11 cellular contexts compared by ENCODE assay signal in the genomic region with DNA sequence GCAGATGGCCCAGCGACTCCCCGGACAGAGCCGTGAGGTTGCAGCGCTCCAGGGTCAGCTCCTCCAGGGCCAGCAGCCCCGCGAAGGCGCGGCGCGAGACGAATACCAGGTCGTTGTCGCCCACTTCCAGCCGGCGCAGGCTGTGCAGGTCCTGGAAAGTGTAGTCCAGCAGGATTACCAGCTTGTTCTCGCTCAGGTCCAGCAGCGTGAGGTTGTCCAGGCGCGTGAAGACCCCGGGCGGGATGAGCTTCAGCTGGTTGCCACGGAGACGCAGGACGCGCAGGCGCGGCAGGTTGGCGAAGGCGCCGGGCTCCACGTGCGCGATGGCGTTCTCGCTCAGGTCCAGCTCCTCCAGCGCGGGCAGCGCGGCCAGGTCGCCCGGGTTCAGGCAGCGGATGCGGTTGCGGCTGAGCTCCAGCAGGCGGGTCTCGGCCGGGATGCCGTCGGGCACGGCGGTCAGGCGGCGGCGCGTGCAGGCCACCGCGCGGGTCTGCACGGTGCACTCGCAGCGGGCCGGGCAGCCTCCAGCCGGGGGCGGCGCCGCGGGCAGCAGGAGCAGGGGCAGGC. TPM values are rescaled to one million over a fixed set of nuclear protein-coding genes. Genes with fewer than 3 reads are reported as not detected.
DNase-seq lines count a peak whose midpoint lies in the region; ATAC-seq, FAIRE-seq and TF ChIP-seq lines count a peak whose summit lies in the region.
"Had no signal": no experiment of that assay in that cellular context is flagged by ENCODE, and none has a peak within 500 bp of the region (broad histone marks: within the 10 kb centered on the region; RNA-seq: fewer than 3 reads in every experiment).

No MANE protein-coding gene starts in this region.

- TF ChIP-seq POLR2A in HepG2 (IDR thresholded peaks at IDR 0.05; ENCODE audit: insufficient read depth in 1 of 2, low read depth in 2 of 2, low read length in 2 of 2) (no peak), tibial nerve (IDR thresholded peaks at IDR 0.05) (no peak)

- ATAC-seq in HepG2 = peak; percentile 62
- ATAC-seq in activated CD4-positive, CD25-positive, alpha-beta regulatory T cell treated with anti-CD3 and anti-CD28 coated beads, Interleukin-2, amount 50 U/mL, for 24 hours = no peak

- H3K4me1 ChIP-seq in HepG2 (ENCODE audit: insufficient read depth, low read length) (peaks cover 46% of the 10 kb centered on the region), tibial nerve (peaks cover 0 to 43% (median 17%) of the 10 kb centered on the region in 4 donors)

- H4K20me1 ChIP-seq in HepG2 (ENCODE audit: insufficient read depth, low read length) = no peaks in the 10 kb centered on the region; the same call in 1 of the 2 replicates

- H3K27me3 ChIP-seq in HepG2 (ENCODE audit: control insufficient read depth in 1 of 2, insufficient read depth in 2 of 2, low read length in 2 of 2) (peaks cover 35 to 97% of the 10 kb centered on the region in 2 experiments), tibial nerve (peaks cover 0 to 58% of the 10 kb centered on the region in 2 donors)

- peak; percentile 60; the same call in 1 of the 2 replicates for TF ChIP-seq RAD21 in HepG2 (CRISPR knock-in tag; IDR thresholded peaks at IDR 0.05)

- H3K4me2 ChIP-seq in HepG2 (ENCODE audit: low read depth, low read length) = peak overlapping the region; percentile 66

- DNase-seq in activated naive CD4-positive, alpha-beta T cell treated with anti-CD3 and anti-CD28 coated beads for 36 hours = no peak
- no peak for DNase-seq in activated CD4-positive, alpha-beta memory T cell treated with anti-CD3 and anti-CD28 coated beads, Interleukin-2, amount 10 ng/mL, durations not matched to agents 7 days and 5 days
- no peak for DNase-seq in HepG2 (ENCODE audit: low spot score)
- no peak for DNase-seq in tibial nerve (ENCODE audit: low spot score in 2 of 2)
- DNase-seq in AG08395 (ENCODE audit: low spot score) = no peak
- DNase-seq in G401 (ENCODE audit: low spot score) = no peak
- DNase-seq: activated naive CD4-positive, alpha-beta T cell treated with Interleukin-2 at 50 U/mL for 16 hours; NK-92 treated with Interleukin-12 subunit alpha and Interleukin-12 subunit beta, amount 100 ng/mL, for 24 hours had no signal

- H3K79me2 ChIP-seq in HepG2 (ENCODE audit: insufficient read depth, low read length) = no peaks in the 10 kb centered on the region

- H3K9ac ChIP-seq in HepG2 (ENCODE audit: insufficient read depth, low read depth, low read length) = no peak overlapping the region

- TF ChIP-seq EP300 in HepG2 (IDR thresholded peaks at IDR 0.05; ENCODE audit: low read depth in 2 of 2, low read length in 2 of 2) (no peak), HepG2 (CRISPR knock-in tag; IDR thresholded peaks at IDR 0.05; ENCODE audit: borderline replicate concordance) (no peak), tibial nerve (IDR thresholded peaks at IDR 0.05) (no peak)

- WGBS in HepG2 (ENCODE audit: low lambda C conversion rate) = no CpG with 5 or more reads among the region's 67 CpGs
- WGBS in tibial nerve, 2 donors = 4% methylated on average over 45 of the region's 67 CpGs; no CpG with 5 or more reads in 1 of the 2 donors

- H3K9me3 Mint-ChIP-seq in activated naive CD4-positive, alpha-beta T cell treated with anti-CD3 and anti-CD28 coated beads, Interleukin-2, amount 50 U/mL, for 24 hours = no peaks in the 10 kb centered on the region
- H3K9me3 Mint-ChIP-seq in activated naive CD4-positive, alpha-beta T cell treated with anti-CD3 and anti-CD28 coated beads for 36 hours = no peaks in the 10 kb centered on the region
- no peaks in the 10 kb centered on the region for H3K9me3 Mint-ChIP-seq in activated CD4-positive, alpha-beta memory T cell treated with anti-CD3 and anti-CD28 coated beads, Interleukin-2, amount 10 ng/mL, durations not matched to agents 7 days and 5 days

- H3K27me3 Mint-ChIP-seq in activated naive CD4-positive, alpha-beta T cell treated with anti-CD3 and anti-CD28 coated beads, Interleukin-2, amount 50 U/mL, for 24 hours = no peaks in the 10 kb centered on the region
- peaks cover 5% of the 10 kb centered on the region for H3K27me3 Mint-ChIP-seq in activated naive CD4-positive, alpha-beta T cell treated with anti-CD3 and anti-CD28 coated beads for 36 hours (ENCODE audit: low read depth)
- peaks cover 4% of the 10 kb centered on the region for H3K27me3 Mint-ChIP-seq in activated CD4-positive, alpha-beta memory T cell treated with anti-CD3 and anti-CD28 coated beads, Interleukin-2, amount 10 ng/mL, durations not matched to agents 7 days and 5 days

- H3K9me3 ChIP-seq in HepG2 (ENCODE audit: low read length) (no peaks in the 10 kb centered on the region), tibial nerve (no peaks in the 10 kb centered on the region)

- no TSS peak for BruUV-seq in HepG2 (replicated peaks; lab: Mats Ljungman, UMichigan)

- H3K27ac ChIP-seq in HepG2 (ENCODE audit: extremely low read length, insufficient read depth, low read length) (no peak overlapping the region), tibial nerve (peak overlapping the region in 1 of 4 donors; percentile 82)

- TF ChIP-seq CTCF in HepG2 (CRISPR knock-in tag; IDR thresholded peaks at IDR 0.05) (no peak), tibial nerve (IDR thresholded peaks at IDR 0.05) (no peak)

- peaks cover 32% of the 10 kb centered on the region for H3K4me1 Mint-ChIP-seq in activated naive CD4-positive, alpha-beta T cell treated with anti-CD3 and anti-CD28 coated beads, Interleukin-2, amount 50 U/mL, for 24 hours
- peaks cover 27% of the 10 kb centered on the region for H3K4me1 Mint-ChIP-seq in activated naive CD4-positive, alpha-beta T cell treated with anti-CD3 and anti-CD28 coated beads for 36 hours (ENCODE audit: low read depth)
- H3K4me1 Mint-ChIP-seq in activated CD4-positive, alpha-beta memory T cell treated with anti-CD3 and anti-CD28 coated beads, Interleukin-2, amount 10 ng/mL, durations not matched to agents 7 days and 5 days = peaks cover 31% of the 10 kb centered on the region

- peak overlapping the region in 1 of 3 experiments; percentile 52; a peak in 3 of 6 replicates for H3K4me3 ChIP-seq in HepG2 (replicated peaks in 1 of 3; ENCODE audit: insufficient read depth in 1 of 3, low read depth in 2 of 3, low read length in 3 of 3)
- peak overlapping the region in 3 of 4 donors; percentile 10 to 55 (median 52) for H3K4me3 ChIP-seq in tibial nerve

- peaks cover 3% of the 10 kb centered on the region for H3K36me3 Mint-ChIP-seq in activated naive CD4-positive, alpha-beta T cell treated with anti-CD3 and anti-CD28 coated beads, Interleukin-2, amount 50 U/mL, for 24 hours
- H3K36me3 Mint-ChIP-seq in activated naive CD4-positive, alpha-beta T cell treated with anti-CD3 and anti-CD28 coated beads for 36 hours (ENCODE audit: low read depth) = peaks cover 2% of the 10 kb centered on the region
- peaks cover 14% of the 10 kb centered on the region for H3K36me3 Mint-ChIP-seq in activated CD4-positive, alpha-beta memory T cell treated with anti-CD3 and anti-CD28 coated beads, Interleukin-2, amount 10 ng/mL, durations not matched to agents 7 days and 5 days (ENCODE audit: low read depth)

- peak overlapping the region; percentile 81 for H3K4me3 Mint-ChIP-seq in activated naive CD4-positive, alpha-beta T cell treated with anti-CD3 and anti-CD28 coated beads, Interleukin-2, amount 50 U/mL, for 24 hours
- H3K4me3 Mint-ChIP-seq in activated naive CD4-positive, alpha-beta T cell treated with anti-CD3 and anti-CD28 coated beads for 36 hours = no peak overlapping the region
- peak overlapping the region; percentile 71 for H3K4me3 Mint-ChIP-seq in activated CD4-positive, alpha-beta memory T cell treated with anti-CD3 and anti-CD28 coated beads, Interleukin-2, amount 10 ng/mL, durations not matched to agents 7 days and 5 days

- FAIRE-seq in HepG2 (lab: Jason Lieb, UNC) = no peak

- in situ Hi-C loops in HepG2 (cut with HindIII; ENCODE audit: extremely low pct_ligation_motif_present, low pct_unique_long_range_greater_than_20kb) (no loop called here), G401 (cut with HindIII; ENCODE audit: low sequenced_read_pairs) (no loop called here)

- no peak overlapping the region for H2AFZ ChIP-seq in HepG2 (ENCODE audit: low read length)

- H3K36me3 ChIP-seq in HepG2 (replicated peaks in 1 of 2; ENCODE audit: control insufficient read depth in 1 of 2, insufficient read depth in 2 of 2, low read length in 2 of 2) (no peaks in the 10 kb centered on the region), tibial nerve (no peaks in the 10 kb centered on the region)

- H3K27ac Mint-ChIP-seq in activated naive CD4-positive, alpha-beta T cell treated with anti-CD3 and anti-CD28 coated beads, Interleukin-2, amount 50 U/mL, for 24 hours = no peak overlapping the region
- no peak overlapping the region for H3K27ac Mint-ChIP-seq in activated naive CD4-positive, alpha-beta T cell treated with anti-CD3 and anti-CD28 coated beads for 36 hours
- H3K27ac Mint-ChIP-seq in activated CD4-positive, alpha-beta memory T cell treated with anti-CD3 and anti-CD28 coated beads, Interleukin-2, amount 10 ng/mL, durations not matched to agents 7 days and 5 days = no peak overlapping the region

- POLR2A ChIA-PET in activated CD4-positive, alpha-beta memory T cell treated with anti-CD3 and anti-CD28 coated beads, Interleukin-2, amount 10 ng/mL, durations not matched to agents 7 days and 5 days (lab: Charles Lee) = interaction anchor here (1.3 to 2.3 kb wide), 3 partner anchors 14 to 36 kb away, joined by 3 to 14 read pairs (median 6); a partner anchor contains a TSS
- POLR2A ChIA-PET in HepG2 (lab: Yijun Ruan, JAX) = no interaction called here

- CTCF ChIA-PET in activated naive CD4-positive, alpha-beta T cell treated with anti-CD3 and anti-CD28 coated beads for 36 hours (lab: Charles Lee) = interaction anchor here (0.6 to 1.0 kb wide), 2 partner anchors 39 to 136 kb away, joined by 3 to 4 read pairs; no protein-coding TSS in a partner anchor
- CTCF ChIA-PET in activated CD4-positive, alpha-beta memory T cell treated with anti-CD3 and anti-CD28 coated beads, Interleukin-2, amount 10 ng/mL, durations not matched to agents 7 days and 5 days (lab: Charles Lee) = no interaction called here
- CTCF ChIA-PET in HepG2 (lab: Yijun Ruan, JAX; ENCODE audit: low intra/inter-chr PET ratio, low total read pairs) = no interaction called here

- intact Hi-C loops in activated naive CD4-positive, alpha-beta T cell treated with anti-CD3 and anti-CD28 coated beads for 36 hours (cut with micrococcal nuclease) = no loop called here
- intact Hi-C loops in HepG2 (cut with micrococcal nuclease; ENCODE audit: unreplicated experiment) = no loop called here

RNA-seq across cellular contexts. Expression of a gene that starts 9.3 kb away (rescaled TPM):
- not detected for total RNA-seq in activated naive CD4-positive, alpha-beta T cell treated with anti-CD3 and anti-CD28 coated beads for 36 hours
- under 1 TPM; 0.70 to 0.88 TPM for total RNA-seq in activated CD4-positive, alpha-beta memory T cell treated with anti-CD3 and anti-CD28 coated beads, Interleukin-2, amount 10 ng/mL, durations not matched to agents 7 days and 5 days
- total RNA-seq in HepG2 (2016; rRNA removed; fragmentation: Illumina TruSeq; extraction: Trizol) (not detected in 2 replicates), tibial nerve (1 to 10 TPM in 2 of 4 donors, under 1 TPM in 2; 0.42 to 4.2 (median 2.2) TPM)
- not detected in 2 replicates for total RNA-seq in HepG2 (2016; cell fraction: cytosol; rRNA removed; fragmentation: Illumina TruSeq; extraction: Trizol; ENCODE audit: low read depth)
- total RNA-seq in HepG2 (2016; cell fraction: insoluble cytoplasmic fraction; rRNA removed; fragmentation: Illumina TruSeq; extraction: Trizol) = not detected in 2 replicates
- not detected in 2 replicates for total RNA-seq in HepG2 (2016; cell fraction: membrane; rRNA removed; fragmentation: Illumina TruSeq; extraction: Trizol)
- total RNA-seq in HepG2 (2016; cell fraction: nucleus; rRNA removed; fragmentation: Illumina TruSeq; extraction: Trizol) = not detected in 2 replicates
- not detected in 2 replicates for polyA plus RNA-seq in HepG2 (2011; rRNA removed)
- polyA plus RNA-seq in HepG2 (2011; cell fraction: cytosol; rRNA removed) = not detected in 2 replicates
- polyA plus RNA-seq in HepG2 (2011; cell fraction: nucleus; rRNA removed) = not detected in 2 replicates
- polyA plus RNA-seq in HepG2 (2012) = not detected in 2 replicates
- polyA plus RNA-seq in HepG2 (2016; cell fraction: cytosol; fragmentation: Illumina TruSeq; extraction: Trizol; ENCODE audit: low read depth) = not detected in 2 replicates
- not detected in 2 replicates for polyA plus RNA-seq in HepG2 (2016; cell fraction: insoluble cytoplasmic fraction; fragmentation: Illumina TruSeq; extraction: Trizol; ENCODE audit: low read depth)
- not detected in 2 replicates for polyA plus RNA-seq in HepG2 (2016; cell fraction: membrane; fragmentation: Illumina TruSeq; extraction: Trizol; ENCODE audit: low read depth)
- polyA plus RNA-seq in HepG2 (2016; cell fraction: nucleus; fragmentation: Illumina TruSeq; extraction: Trizol; ENCODE audit: insufficient read depth, low read depth) = not detected in 2 replicates
- polyA minus RNA-seq in HepG2 (2011; rRNA and poly(A)+ RNA removed; ENCODE audit: low replicate concordance) = not detected in 2 replicates
- not detected in 2 replicates for polyA minus RNA-seq in HepG2 (2011; cell fraction: cytosol; rRNA and poly(A)+ RNA removed)
- not detected in 2 replicates for polyA minus RNA-seq in HepG2 (2011; cell fraction: nucleus; rRNA and poly(A)+ RNA removed)
- total RNA-seq in G401 (2014; rRNA removed; shearing (Covaris generic)) = not detected in 2 replicates
- total RNA-seq: Daoy had no signal

RNA-seq across cellular contexts. Expression of a gene that starts 16.7 kb away (rescaled TPM):
- total RNA-seq in activated naive CD4-positive, alpha-beta T cell treated with anti-CD3 and anti-CD28 coated beads for 36 hours = not detected
- total RNA-seq in activated CD4-positive, alpha-beta memory T cell treated with anti-CD3 and anti-CD28 coated beads, Interleukin-2, amount 10 ng/mL, durations not matched to agents 7 days and 5 days = under 1 TPM; 0.40 to 0.63 TPM
- total RNA-seq in HepG2 (2016; rRNA removed; fragmentation: Illumina TruSeq; extraction: Trizol) (not detected in 2 replicates), tibial nerve (under 1 TPM in 1 of 4 donors, not detected in 3; 0.39 TPM)
- not detected in 2 replicates for total RNA-seq in HepG2 (2016; cell fraction: cytosol; rRNA removed; fragmentation: Illumina TruSeq; extraction: Trizol; ENCODE audit: low read depth)
- total RNA-seq in HepG2 (2016; cell fraction: insoluble cytoplasmic fraction; rRNA removed; fragmentation: Illumina TruSeq; extraction: Trizol) = not detected in 2 replicates
- not detected in 2 replicates for total RNA-seq in HepG2 (2016; cell fraction: membrane; rRNA removed; fragmentation: Illumina TruSeq; extraction: Trizol)
- total RNA-seq in HepG2 (2016; cell fraction: nucleus; rRNA removed; fragmentation: Illumina TruSeq; extraction: Trizol) = not detected in 2 replicates
- polyA plus RNA-seq in HepG2 (2011; rRNA removed) = not detected in 2 replicates
- not detected in 2 replicates for polyA plus RNA-seq in HepG2 (2011; cell fraction: cytosol; rRNA removed)
- polyA plus RNA-seq in HepG2 (2011; cell fraction: nucleus; rRNA removed) = not detected in 2 replicates
- not detected in 2 replicates for polyA plus RNA-seq in HepG2 (2012)
- not detected in 2 replicates for polyA plus RNA-seq in HepG2 (2016; cell fraction: cytosol; fragmentation: Illumina TruSeq; extraction: Trizol; ENCODE audit: low read depth)
- polyA plus RNA-seq in HepG2 (2016; cell fraction: insoluble cytoplasmic fraction; fragmentation: Illumina TruSeq; extraction: Trizol; ENCODE audit: low read depth) = not detected in 2 replicates
- polyA plus RNA-seq in HepG2 (2016; cell fraction: membrane; fragmentation: Illumina TruSeq; extraction: Trizol; ENCODE audit: low read depth) = not detected in 2 replicates
- polyA plus RNA-seq in HepG2 (2016; cell fraction: nucleus; fragmentation: Illumina TruSeq; extraction: Trizol; ENCODE audit: insufficient read depth, low read depth) = not detected in 2 replicates
- polyA minus RNA-seq in HepG2 (2011; rRNA and poly(A)+ RNA removed; ENCODE audit: low replicate concordance) = not detected in 2 replicates
- polyA minus RNA-seq in HepG2 (2011; cell fraction: cytosol; rRNA and poly(A)+ RNA removed) = not detected in 2 replicates
- not detected in 2 replicates for polyA minus RNA-seq in HepG2 (2011; cell fraction: nucleus; rRNA and poly(A)+ RNA removed)
- total RNA-seq in G401 (2014; rRNA removed; shearing (Covaris generic)) = not detected in 2 replicates

RNA-seq across cellular contexts. Expression of a gene that starts 35.1 kb away (rescaled TPM):
- total RNA-seq in activated naive CD4-positive, alpha-beta T cell treated with anti-CD3 and anti-CD28 coated beads for 36 hours = under 1 TPM; 0.55 to 0.81 TPM
- total RNA-seq in activated CD4-positive, alpha-beta memory T cell treated with anti-CD3 and anti-CD28 coated beads, Interleukin-2, amount 10 ng/mL, durations not matched to agents 7 days and 5 days = 1 to 10 TPM in 1 of 2 experiments, under 1 TPM in 1; 0.73 to 1.3 TPM
- total RNA-seq in HepG2 (2016; rRNA removed; fragmentation: Illumina TruSeq; extraction: Trizol) (0.38 and 0.73 TPM in 2 replicates), tibial nerve (not detected)
- total RNA-seq in HepG2 (2016; cell fraction: cytosol; rRNA removed; fragmentation: Illumina TruSeq; extraction: Trizol; ENCODE audit: low read depth) = 1.1 TPM in 2 replicates
- 0.54 and 0.56 TPM in 2 replicates for total RNA-seq in HepG2 (2016; cell fraction: insoluble cytoplasmic fraction; rRNA removed; fragmentation: Illumina TruSeq; extraction: Trizol)
- 0.96 and 1.2 TPM in 2 replicates for total RNA-seq in HepG2 (2016; cell fraction: membrane; rRNA removed; fragmentation: Illumina TruSeq; extraction: Trizol)
- 0.40 and 0.69 TPM in 2 replicates for total RNA-seq in HepG2 (2016; cell fraction: nucleus; rRNA removed; fragmentation: Illumina TruSeq; extraction: Trizol)
- 0.16 and 0.39 TPM in 2 replicates for polyA plus RNA-seq in HepG2 (2011; rRNA removed)
- 0.27 and 0.36 TPM in 2 replicates for polyA plus RNA-seq in HepG2 (2011; cell fraction: cytosol; rRNA removed)
- polyA plus RNA-seq in HepG2 (2011; cell fraction: nucleus; rRNA removed) = 0.29 TPM in 1 of 2 replicates, not detected in the other
- 0.41 and 0.44 TPM in 2 replicates for polyA plus RNA-seq in HepG2 (2012)
- 0.88 and 1.2 TPM in 2 replicates for polyA plus RNA-seq in HepG2 (2016; cell fraction: cytosol; fragmentation: Illumina TruSeq; extraction: Trizol; ENCODE audit: low read depth)
- 0.73 and 0.80 TPM in 2 replicates for polyA plus RNA-seq in HepG2 (2016; cell fraction: insoluble cytoplasmic fraction; fragmentation: Illumina TruSeq; extraction: Trizol; ENCODE audit: low read depth)
- polyA plus RNA-seq in HepG2 (2016; cell fraction: membrane; fragmentation: Illumina TruSeq; extraction: Trizol; ENCODE audit: low read depth) = 0.84 and 1.0 TPM in 2 replicates
- 0.57 and 0.95 TPM in 2 replicates for polyA plus RNA-seq in HepG2 (2016; cell fraction: nucleus; fragmentation: Illumina TruSeq; extraction: Trizol; ENCODE audit: insufficient read depth, low read depth)
- polyA minus RNA-seq in HepG2 (2011; rRNA and poly(A)+ RNA removed; ENCODE audit: low replicate concordance) = not detected in 2 replicates
- not detected in 2 replicates for polyA minus RNA-seq in HepG2 (2011; cell fraction: cytosol; rRNA and poly(A)+ RNA removed)
- polyA minus RNA-seq in HepG2 (2011; cell fraction: nucleus; rRNA and poly(A)+ RNA removed) = not detected in 2 replicates
- total RNA-seq in G401 (2014; rRNA removed; shearing (Covaris generic)) = 2.5 TPM in 1 of 2 replicates, not detected in the other

RNA-seq across cellular contexts. Expression of a gene that starts 37.1 kb away (rescaled TPM):
- total RNA-seq in activated naive CD4-positive, alpha-beta T cell treated with anti-CD3 and anti-CD28 coated beads for 36 hours = 100 to 1,000 TPM; 162 to 164 TPM
- total RNA-seq in activated CD4-positive, alpha-beta memory T cell treated with anti-CD3 and anti-CD28 coated beads, Interleukin-2, amount 10 ng/mL, durations not matched to agents 7 days and 5 days = 100 to 1,000 TPM; 110 to 115 TPM
- total RNA-seq in HepG2 (2016; rRNA removed; fragmentation: Illumina TruSeq; extraction: Trizol) (140 and 152 TPM in 2 replicates), tibial nerve (100 to 1,000 TPM in 2 of 4 donors, 10 to 100 TPM in 2; 54.1 to 167 (median 87.7) TPM)
- total RNA-seq in HepG2 (2016; cell fraction: cytosol; rRNA removed; fragmentation: Illumina TruSeq; extraction: Trizol; ENCODE audit: low read depth) = 44.1 and 45.1 TPM in 2 replicates
- total RNA-seq in HepG2 (2016; cell fraction: insoluble cytoplasmic fraction; rRNA removed; fragmentation: Illumina TruSeq; extraction: Trizol) = 149 and 168 TPM in 2 replicates
- 74.4 and 75.3 TPM in 2 replicates for total RNA-seq in HepG2 (2016; cell fraction: membrane; rRNA removed; fragmentation: Illumina TruSeq; extraction: Trizol)
- 48.6 and 65.2 TPM in 2 replicates for total RNA-seq in HepG2 (2016; cell fraction: nucleus; rRNA removed; fragmentation: Illumina TruSeq; extraction: Trizol)
- 197 and 205 TPM in 2 replicates for polyA plus RNA-seq in HepG2 (2011; rRNA removed)
- 474 and 745 TPM in 2 replicates for polyA plus RNA-seq in HepG2 (2011; cell fraction: cytosol; rRNA removed)
- polyA plus RNA-seq in HepG2 (2011; cell fraction: nucleus; rRNA removed) = 183 and 205 TPM in 2 replicates
- 107 and 132 TPM in 2 replicates for polyA plus RNA-seq in HepG2 (2012)
- polyA plus RNA-seq in HepG2 (2016; cell fraction: cytosol; fragmentation: Illumina TruSeq; extraction: Trizol; ENCODE audit: low read depth) = 60.8 and 62.0 TPM in 2 replicates
- polyA plus RNA-seq in HepG2 (2016; cell fraction: insoluble cytoplasmic fraction; fragmentation: Illumina TruSeq; extraction: Trizol; ENCODE audit: low read depth) = 210 and 243 TPM in 2 replicates
- polyA plus RNA-seq in HepG2 (2016; cell fraction: membrane; fragmentation: Illumina TruSeq; extraction: Trizol; ENCODE audit: low read depth) = 91.7 and 96.1 TPM in 2 replicates
- 132 and 138 TPM in 2 replicates for polyA plus RNA-seq in HepG2 (2016; cell fraction: nucleus; fragmentation: Illumina TruSeq; extraction: Trizol; ENCODE audit: insufficient read depth, low read depth)
- polyA minus RNA-seq in HepG2 (2011; rRNA and poly(A)+ RNA removed; ENCODE audit: low replicate concordance) = 42.2 and 52.7 TPM in 2 replicates
- polyA minus RNA-seq in HepG2 (2011; cell fraction: cytosol; rRNA and poly(A)+ RNA removed) = 19.9 and 26.7 TPM in 2 replicates
- polyA minus RNA-seq in HepG2 (2011; cell fraction: nucleus; rRNA and poly(A)+ RNA removed) = 24.1 and 27.4 TPM in 2 replicates
- 400 and 511 TPM in 2 replicates for total RNA-seq in G401 (2014; rRNA removed; shearing (Covaris generic))

RNA-seq across cellular contexts. Expression of a gene that starts 37.2 kb away (rescaled TPM):
- total RNA-seq in activated naive CD4-positive, alpha-beta T cell treated with anti-CD3 and anti-CD28 coated beads for 36 hours = 10 to 100 TPM; 56.8 to 59.6 TPM
- total RNA-seq in activated CD4-positive, alpha-beta memory T cell treated with anti-CD3 and anti-CD28 coated beads, Interleukin-2, amount 10 ng/mL, durations not matched to agents 7 days and 5 days = 10 to 100 TPM; 58.9 to 68.2 TPM
- total RNA-seq in HepG2 (2016; rRNA removed; fragmentation: Illumina TruSeq; extraction: Trizol) (3.4 and 15.2 TPM in 2 replicates), tibial nerve (10 to 100 TPM; 51.1 to 97.2 (median 77.7) TPM)
- 6.9 and 7.1 TPM in 2 replicates for total RNA-seq in HepG2 (2016; cell fraction: cytosol; rRNA removed; fragmentation: Illumina TruSeq; extraction: Trizol; ENCODE audit: low read depth)
- total RNA-seq in HepG2 (2016; cell fraction: insoluble cytoplasmic fraction; rRNA removed; fragmentation: Illumina TruSeq; extraction: Trizol) = 2.9 and 18.4 TPM in 2 replicates
- total RNA-seq in HepG2 (2016; cell fraction: membrane; rRNA removed; fragmentation: Illumina TruSeq; extraction: Trizol) = 7.4 and 8.6 TPM in 2 replicates
- total RNA-seq in HepG2 (2016; cell fraction: nucleus; rRNA removed; fragmentation: Illumina TruSeq; extraction: Trizol) = 23.4 and 26.4 TPM in 2 replicates
- polyA plus RNA-seq in HepG2 (2011; rRNA removed) = 14.9 and 20.5 TPM in 2 replicates
- polyA plus RNA-seq in HepG2 (2011; cell fraction: cytosol; rRNA removed) = 6.0 and 9.1 TPM in 2 replicates
- polyA plus RNA-seq in HepG2 (2011; cell fraction: nucleus; rRNA removed) = 268 and 341 TPM in 2 replicates
- polyA plus RNA-seq in HepG2 (2012) = 23.1 and 25.3 TPM in 2 replicates
- 1.2 and 1.3 TPM in 2 replicates for polyA plus RNA-seq in HepG2 (2016; cell fraction: cytosol; fragmentation: Illumina TruSeq; extraction: Trizol; ENCODE audit: low read depth)
- polyA plus RNA-seq in HepG2 (2016; cell fraction: insoluble cytoplasmic fraction; fragmentation: Illumina TruSeq; extraction: Trizol; ENCODE audit: low read depth) = 3.0 and 4.0 TPM in 2 replicates
- 2.8 and 3.3 TPM in 2 replicates for polyA plus RNA-seq in HepG2 (2016; cell fraction: membrane; fragmentation: Illumina TruSeq; extraction: Trizol; ENCODE audit: low read depth)
- polyA plus RNA-seq in HepG2 (2016; cell fraction: nucleus; fragmentation: Illumina TruSeq; extraction: Trizol; ENCODE audit: insufficient read depth, low read depth) = 101 and 111 TPM in 2 replicates
- 14.4 and 27.8 TPM in 2 replicates for polyA minus RNA-seq in HepG2 (2011; rRNA and poly(A)+ RNA removed; ENCODE audit: low replicate concordance)
- polyA minus RNA-seq in HepG2 (2011; cell fraction: cytosol; rRNA and poly(A)+ RNA removed) = 5.8 and 11.0 TPM in 2 replicates
- polyA minus RNA-seq in HepG2 (2011; cell fraction: nucleus; rRNA and poly(A)+ RNA removed) = 17.9 and 24.7 TPM in 2 replicates
- 31.6 and 36.5 TPM in 2 replicates for total RNA-seq in G401 (2014; rRNA removed; shearing (Covaris generic))
